In the genomic region with DNA sequence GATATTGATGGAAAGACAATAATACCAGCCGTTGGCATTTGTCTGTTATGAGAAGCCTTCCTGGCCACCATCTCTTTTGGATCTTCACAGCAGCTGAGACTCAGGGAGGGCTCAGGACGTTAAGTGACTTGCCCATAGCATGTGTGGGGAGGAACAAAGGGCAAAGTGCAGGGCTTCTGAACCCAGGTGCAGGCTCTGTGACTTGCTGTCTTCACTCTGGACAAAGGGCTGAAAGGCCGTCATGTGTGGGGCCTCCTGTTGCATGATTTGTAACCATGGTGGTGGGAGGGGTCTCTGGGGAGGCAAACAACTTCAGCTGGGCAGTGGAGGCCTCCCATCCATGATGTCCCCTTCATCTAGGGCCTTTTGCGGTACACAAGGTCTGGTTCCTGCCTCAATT, we compare ENCODE assay signal across 14 cellular contexts.
DNase-seq lines count a peak whose midpoint lies in the region; ATAC-seq, FAIRE-seq and TF ChIP-seq lines count a peak whose summit lies in the region.
"Had no signal": no experiment of that assay in that cellular context is flagged by ENCODE, and none has a peak within 500 bp of the region (broad histone marks: within the 10 kb centered on the region; RNA-seq: fewer than 3 reads in every experiment).

No MANE protein-coding gene starts in this region.

- peak overlapping the region; percentile 79 for H3K27ac Mint-ChIP-seq in nephron progenitor cell
- no peak overlapping the region for H3K27ac Mint-ChIP-seq in stimulated activated naive B cell treated with anti-CD40 and anti-IgM and Interleukin-4, amounts not matched to agents 10 μg/mL and 1 μg/mL and 100 μg/mL, for 72 hours
- H3K27ac Mint-ChIP-seq: CD4-positive, CD25-positive, alpha-beta regulatory T cell had no signal

- no peak for ATAC-seq in DND-41 (ENCODE audit: insufficient read depth, low read depth)
- ATAC-seq in stimulated activated naive B cell treated with anti-CD40 and anti-IgM and Interleukin-4, amounts not matched to agents 10 μg/mL and 1 μg/mL and 100 μg/mL, for 72 hours (replicated peaks) = no peak

- FAIRE-seq in small intestine (lab: Jason Lieb, UNC) = no peak

- no peak overlapping the region for H3K9ac ChIP-seq in DND-41 (ENCODE audit: low read depth, low read length)
- H3K9ac ChIP-seq: BLaER1 treated with 17β-estradiol and CSF1 and Interleukin-3, amounts not matched to agents 10 nM and 100 nM; GM23248 had no signal

- WGBS in small intestine, 3 donors = 50 to 70% (median 52%) methylated on average over 4 of the region's 4 CpGs

- H3K27ac ChIP-seq in DND-41 (ENCODE audit: low read length) (peak overlapping the region; percentile 59; the same call in 1 of the 2 replicates), coronary artery (no peak overlapping the region), small intestine (ENCODE audit: low read depth in 1 of 2, low read length in 1 of 2) (no peak overlapping the region)
- H3K27ac ChIP-seq: BLaER1 treated with 17β-estradiol and CSF1 and Interleukin-3, amounts not matched to agents 10 nM and 100 nM; GM23248 had no signal

- no peaks in the 10 kb centered on the region for H3K36me3 Mint-ChIP-seq in nephron progenitor cell (ENCODE audit: low read depth)
- no peaks in the 10 kb centered on the region for H3K36me3 Mint-ChIP-seq in stimulated activated naive B cell treated with anti-CD40 and anti-IgM and Interleukin-4, amounts not matched to agents 10 μg/mL and 1 μg/mL and 100 μg/mL, for 72 hours
- H3K36me3 Mint-ChIP-seq: CD4-positive, CD25-positive, alpha-beta regulatory T cell had no signal

- H3K9me3 ChIP-seq in DND-41 (ENCODE audit: insufficient read depth, low read length, severe bottlenecking) = no peaks in the 10 kb centered on the region
- no peaks in the 10 kb centered on the region for H3K9me3 ChIP-seq in small intestine (ENCODE audit: control insufficient read depth, low read depth)
- H3K9me3 ChIP-seq: HAP-1 had no signal

- H3K4me3 Mint-ChIP-seq in nephron progenitor cell = no peak overlapping the region
- H3K4me3 Mint-ChIP-seq in stimulated activated naive B cell treated with anti-CD40 and anti-IgM and Interleukin-4, amounts not matched to agents 10 μg/mL and 1 μg/mL and 100 μg/mL, for 72 hours = no peak overlapping the region
- H3K4me3 Mint-ChIP-seq: CD4-positive, CD25-positive, alpha-beta regulatory T cell had no signal

- no peaks in the 10 kb centered on the region for H4K20me1 ChIP-seq in DND-41 (ENCODE audit: insufficient read depth, low read length)
- H4K20me1 ChIP-seq: BLaER1 treated with 17β-estradiol and CSF1 and Interleukin-3, amounts not matched to agents 10 nM and 100 nM had no signal

- H3K27me3 Mint-ChIP-seq in nephron progenitor cell (ENCODE audit: low read depth, poor library complexity) = no peaks in the 10 kb centered on the region
- peaks cover 22 to 26% of the 10 kb centered on the region in 2 donors for H3K27me3 Mint-ChIP-seq in stimulated activated naive B cell treated with anti-CD40 and anti-IgM and Interleukin-4, amounts not matched to agents 10 μg/mL and 1 μg/mL and 100 μg/mL, for 72 hours

- TF ChIP-seq CTCF in DND-41 (IDR thresholded peaks at IDR 0.05; ENCODE audit: borderline replicate concordance, extremely low read depth, low read length, poor library complexity, severe bottlenecking) (no peak), coronary artery (IDR thresholded peaks at IDR 0.05) (no peak), nephron progenitor cell (IDR thresholded peaks at IDR 0.05) (no peak)

- H3K4me2 ChIP-seq in DND-41 (ENCODE audit: insufficient read depth, low read length) = no peak overlapping the region
- H3K4me2 ChIP-seq: BLaER1 treated with 17β-estradiol and CSF1 and Interleukin-3, amounts not matched to agents 10 nM and 100 nM had no signal

- H3K4me3 ChIP-seq in DND-41 (ENCODE audit: low read depth in 1 of 2, low read length in 2 of 2) (no peak overlapping the region), coronary artery (no peak overlapping the region), small intestine (ENCODE audit: low read depth in 1 of 2, low read length in 2 of 2) (no peak overlapping the region)
- H3K4me3 ChIP-seq: BLaER1 treated with 17β-estradiol and CSF1 and Interleukin-3, amounts not matched to agents 10 nM and 100 nM; GM23248; HAP-1 had no signal

- peaks cover 24% of the 10 kb centered on the region for H3K9me3 Mint-ChIP-seq in nephron progenitor cell
- no peaks in the 10 kb centered on the region for H3K9me3 Mint-ChIP-seq in stimulated activated naive B cell treated with anti-CD40 and anti-IgM and Interleukin-4, amounts not matched to agents 10 μg/mL and 1 μg/mL and 100 μg/mL, for 72 hours
- H3K9me3 Mint-ChIP-seq: CD4-positive, CD25-positive, alpha-beta regulatory T cell had no signal

- intact Hi-C loops in head of caudate nucleus (cut with DNase I) = no loop called here

- peak overlapping the region; percentile 48; the same call in 1 of the 2 replicates for H2AFZ ChIP-seq in DND-41 (ENCODE audit: low read depth, low read length)
- H2AFZ ChIP-seq: GM23248 had no signal

- peaks cover 15% of the 10 kb centered on the region for H3K4me1 ChIP-seq in DND-41 (ENCODE audit: insufficient read depth, low read length)
- H3K4me1 ChIP-seq in small intestine (ENCODE audit: control insufficient read depth in 2 of 2, insufficient read depth in 1 of 2, low read depth in 1 of 2, low read length in 1 of 2) = no peaks in the 10 kb centered on the region
- H3K4me1 ChIP-seq: BLaER1 treated with 17β-estradiol and CSF1 and Interleukin-3, amounts not matched to agents 10 nM and 100 nM; HAP-1 had no signal

- no peaks in the 10 kb centered on the region for H3K36me3 ChIP-seq in DND-41 (ENCODE audit: insufficient read depth, low read length)
- H3K36me3 ChIP-seq in small intestine (ENCODE audit: control insufficient read depth in 2 of 2, insufficient read depth in 2 of 2, low read length in 2 of 2) = no peaks in the 10 kb centered on the region
- H3K36me3 ChIP-seq: BLaER1 treated with 17β-estradiol and CSF1 and Interleukin-3, amounts not matched to agents 10 nM and 100 nM; HAP-1 had no signal

- peaks cover 60% of the 10 kb centered on the region for H3K4me1 Mint-ChIP-seq in nephron progenitor cell
- H3K4me1 Mint-ChIP-seq in stimulated activated naive B cell treated with anti-CD40 and anti-IgM and Interleukin-4, amounts not matched to agents 10 μg/mL and 1 μg/mL and 100 μg/mL, for 72 hours = no peaks in the 10 kb centered on the region
- H3K4me1 Mint-ChIP-seq: CD4-positive, CD25-positive, alpha-beta regulatory T cell had no signal

- H3K27me3 ChIP-seq in DND-41 (ENCODE audit: insufficient read depth, low read length, poor library complexity) (no peaks in the 10 kb centered on the region), small intestine (ENCODE audit: control insufficient read depth in 2 of 2, insufficient read depth in 2 of 2, low read length in 2 of 2) (peaks cover 0 to 9% of the 10 kb centered on the region in 2 donors)
- H3K27me3 ChIP-seq: BLaER1 treated with 17β-estradiol and CSF1 and Interleukin-3, amounts not matched to agents 10 nM and 100 nM had no signal

- no peaks in the 10 kb centered on the region for H3K79me2 ChIP-seq in DND-41 (ENCODE audit: insufficient read depth, low read length)

- no peak for DNase-seq in DND-41
- peak; percentile 33 for DNase-seq in coronary artery (ENCODE audit: low spot score)
- no peak for DNase-seq in nephron progenitor cell
- peak; percentile 4 for DNase-seq in small intestine
- DNase-seq in stimulated activated naive B cell treated with anti-CD40 and anti-IgM and Interleukin-4, amounts not matched to agents 10 μg/mL and 1 μg/mL and 100 μg/mL, for 72 hours = no peak
- no peak for DNase-seq in NK-92 (lab: John Stamatoyannopoulos, UW; ENCODE audit: unreplicated experiment)
- no peak for DNase-seq in head of caudate nucleus
- DNase-seq: ACHN; CD4-positive, CD25-positive, alpha-beta regulatory T cell; GM23248; IMR-90; KBM-7 had no signal

Comparison
In these comparisons a context has a peak if more than half of its experiments do, and no peak if none do; other contexts are left out.
1. DNase-seq: peak in coronary artery (single experiment) and small intestine (single experiment); none in DND-41 (single experiment), nephron progenitor cell (single experiment), stimulated activated naive B cell treated with anti-CD40 and anti-IgM and Interleukin-4, amounts not matched to agents 10 μg/mL and 1 μg/mL and 100 μg/mL, for 72 hours (single experiment), NK-92 (single experiment) and head of caudate nucleus (0 of 42).